ENCODE assay signal across 19 cellular contexts in the genomic region with DNA sequence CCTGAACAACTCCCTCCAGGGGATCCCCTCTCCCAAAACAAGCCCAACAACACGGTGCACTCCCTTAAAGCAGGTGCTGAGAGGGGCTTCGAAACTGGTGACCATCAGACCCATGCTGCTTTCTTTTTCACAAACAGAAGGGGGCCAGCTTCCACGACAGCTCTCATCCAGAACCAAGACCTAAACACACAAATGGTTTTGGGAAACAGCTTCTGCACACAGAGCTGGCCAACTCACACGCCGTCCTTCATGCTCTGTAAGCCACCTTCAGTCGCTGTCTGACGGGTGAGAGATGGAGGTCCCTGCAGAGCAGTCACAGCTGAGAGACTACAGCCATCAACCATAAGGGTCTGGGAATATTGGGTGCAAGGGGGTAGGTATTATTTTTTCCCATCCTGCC.
DNase-seq lines count a peak whose midpoint lies in the region; ATAC-seq and TF ChIP-seq lines count a peak whose summit lies in the region.
"Had no signal": no experiment of that assay in that cellular context is flagged by ENCODE, and none has a peak within 500 bp of the region (broad histone marks: within the 10 kb centered on the region; RNA-seq: fewer than 3 reads in every experiment).

No MANE protein-coding gene starts in this region.

- no peak for DNase-seq in activated naive CD4-positive, alpha-beta T cell treated with Interleukin-2 at 50 U/mL for 16 hours
- DNase-seq in Panc1 (ENCODE audit: low read depth, low spot score) (no peak), glutamatergic neuron (no peak), progenitor cell of endocrine pancreas (ENCODE audit: low spot score, unreplicated experiment) (no peak), mesothelial cell of epicardium (ENCODE audit: low spot score in 2 of 2, unreplicated experiment in 2 of 2) (no peak), NCI-H748 (lab: John Stamatoyannopoulos, UW; ENCODE audit: unreplicated experiment) (no peak)
- DNase-seq: activated naive CD8-positive, alpha-beta T cell treated with anti-CD3 and anti-CD28 coated beads, Interleukin-2, amount 10 ng/mL, durations not matched to agents 7 days and 5 days; activated T-cell treated with anti-CD3 and anti-CD28 coated beads, Interleukin-2, amount 50 U/mL, for 1 hour; effector CD4-positive, alpha-beta T cell; foreskin melanocyte; hypothalamus; MG63; NCI-H510A treated with DMSO at 0.1 percent for 48 hours; right cardiac atrium had no signal

- BruUV-seq in Panc1 (replicated peaks; lab: Mats Ljungman, UMichigan), result no TSS peak

- no peaks in the 10 kb centered on the region for H3K27me3 ChIP-seq in Panc1 (ENCODE audit: control insufficient read depth, insufficient read depth, low read length)
- H3K27me3 ChIP-seq: BLaER1 treated with 17β-estradiol and CSF1 and Interleukin-3, amounts not matched to agents 10 nM and 100 nM; MG63 had no signal

- no peak overlapping the region for H3K4me3 Mint-ChIP-seq in activated naive CD4-positive, alpha-beta T cell treated with anti-CD3 and anti-CD28 coated beads, Interleukin-2, amount 50 U/mL, for 24 hours
- H3K4me3 Mint-ChIP-seq in glutamatergic neuron (ENCODE audit: unreplicated experiment), result no peak overlapping the region
- H3K4me3 Mint-ChIP-seq in progenitor cell of endocrine pancreas (ENCODE audit: low read depth), result no peak overlapping the region
- H3K4me3 Mint-ChIP-seq in mesothelial cell of epicardium, result no peak overlapping the region
- H3K4me3 Mint-ChIP-seq: activated naive CD8-positive, alpha-beta T cell treated with anti-CD3 and anti-CD28 coated beads, Interleukin-2, amount 10 ng/mL, durations not matched to agents 7 days and 5 days; IgD-negative memory B cell had no signal

- H3K27me3 Mint-ChIP-seq in activated naive CD4-positive, alpha-beta T cell treated with anti-CD3 and anti-CD28 coated beads, Interleukin-2, amount 50 U/mL, for 24 hours, result no peaks in the 10 kb centered on the region
- H3K27me3 Mint-ChIP-seq in glutamatergic neuron (ENCODE audit: unreplicated experiment) (peaks cover 4% of the 10 kb centered on the region), progenitor cell of endocrine pancreas (no peaks in the 10 kb centered on the region), mesothelial cell of epicardium (ENCODE audit: low read depth) (no peaks in the 10 kb centered on the region)
- H3K27me3 Mint-ChIP-seq: activated naive CD8-positive, alpha-beta T cell treated with anti-CD3 and anti-CD28 coated beads, Interleukin-2, amount 10 ng/mL, durations not matched to agents 7 days and 5 days; IgD-negative memory B cell had no signal

- H3K4me3 ChIP-seq in Panc1 (ENCODE audit: low read depth in 2 of 2, low read length in 2 of 2), result no peak overlapping the region
- H3K4me3 ChIP-seq: A549; BLaER1 treated with 17β-estradiol and CSF1 and Interleukin-3, amounts not matched to agents 10 nM and 100 nM; MG63 had no signal

- in situ Hi-C loops in Panc1 (cut with HindIII; ENCODE audit: low pct_unique_long_range_greater_than_20kb, low sequenced_read_pairs), result no loop called here

- no peaks in the 10 kb centered on the region for H3K9me3 Mint-ChIP-seq in activated naive CD4-positive, alpha-beta T cell treated with anti-CD3 and anti-CD28 coated beads, Interleukin-2, amount 50 U/mL, for 24 hours
- H3K9me3 Mint-ChIP-seq in glutamatergic neuron (ENCODE audit: unreplicated experiment) (peaks cover 6% of the 10 kb centered on the region), progenitor cell of endocrine pancreas (ENCODE audit: low read depth) (no peaks in the 10 kb centered on the region), mesothelial cell of epicardium (no peaks in the 10 kb centered on the region)
- H3K9me3 Mint-ChIP-seq: activated naive CD8-positive, alpha-beta T cell treated with anti-CD3 and anti-CD28 coated beads, Interleukin-2, amount 10 ng/mL, durations not matched to agents 7 days and 5 days; IgD-negative memory B cell had no signal

- POLR2A ChIA-PET in Panc1 (lab: Charles Lee), result no interaction called here

- CTCF ChIA-PET in Panc1 (lab: Charles Lee), result interaction anchor here (0.6 kb wide), 1 partner anchor 220 kb away, joined by 3 read pairs; no protein-coding TSS in a partner anchor

- peak overlapping the region; percentile 68; the same call in 1 of the 2 replicates for H3K27ac ChIP-seq in Panc1 (ENCODE audit: low read length)

- no peaks in the 10 kb centered on the region for H3K9me3 ChIP-seq in Panc1 (ENCODE audit: control insufficient read depth, insufficient read depth, low read depth, low read length)
- H3K9me3 ChIP-seq: A549; BLaER1 treated with 17β-estradiol and CSF1 and Interleukin-3, amounts not matched to agents 10 nM and 100 nM; MG63 had no signal

- peak overlapping the region; percentile 14 for H3K27ac Mint-ChIP-seq in activated naive CD4-positive, alpha-beta T cell treated with anti-CD3 and anti-CD28 coated beads, Interleukin-2, amount 50 U/mL, for 24 hours
- H3K27ac Mint-ChIP-seq in glutamatergic neuron (ENCODE audit: unreplicated experiment) (peak overlapping the region; percentile 29), progenitor cell of endocrine pancreas (peak overlapping the region; percentile 61), mesothelial cell of epicardium (no peak overlapping the region)

- peaks cover 5% of the 10 kb centered on the region for H3K4me1 Mint-ChIP-seq in activated naive CD4-positive, alpha-beta T cell treated with anti-CD3 and anti-CD28 coated beads, Interleukin-2, amount 50 U/mL, for 24 hours
- peaks cover 7% of the 10 kb centered on the region for H3K4me1 Mint-ChIP-seq in glutamatergic neuron (ENCODE audit: low read depth, unreplicated experiment)
- H3K4me1 Mint-ChIP-seq in progenitor cell of endocrine pancreas (ENCODE audit: low read depth), result peaks cover 14% of the 10 kb centered on the region
- H3K4me1 Mint-ChIP-seq in mesothelial cell of epicardium, result peaks cover 17% of the 10 kb centered on the region

- H3K36me3 Mint-ChIP-seq in activated naive CD4-positive, alpha-beta T cell treated with anti-CD3 and anti-CD28 coated beads, Interleukin-2, amount 50 U/mL, for 24 hours, result peaks cover 4% of the 10 kb centered on the region
- no peaks in the 10 kb centered on the region for H3K36me3 Mint-ChIP-seq in glutamatergic neuron (ENCODE audit: unreplicated experiment)
- H3K36me3 Mint-ChIP-seq in progenitor cell of endocrine pancreas (ENCODE audit: insufficient read depth), result peaks cover 42% of the 10 kb centered on the region
- peaks cover 56% of the 10 kb centered on the region for H3K36me3 Mint-ChIP-seq in mesothelial cell of epicardium

- peaks cover 31% of the 10 kb centered on the region for H3K4me1 ChIP-seq in Panc1 (ENCODE audit: control insufficient read depth, insufficient read depth, low read length)

- intact Hi-C loops in Panc1 (cut with micrococcal nuclease; ENCODE audit: unreplicated experiment), result no loop called here

- TF ChIP-seq CTCF in Panc1 (IDR thresholded peaks at IDR 0.05) (no peak), glutamatergic neuron (IDR thresholded peaks at IDR 0.05; ENCODE audit: partially characterized antibody, unreplicated experiment) (no peak), progenitor cell of endocrine pancreas (IDR thresholded peaks at IDR 0.05; ENCODE audit: unreplicated experiment) (no peak), mesothelial cell of epicardium (IDR thresholded peaks at IDR 0.05; ENCODE audit: unreplicated experiment) (no peak)

- H3K36me3 ChIP-seq in Panc1 (ENCODE audit: control insufficient read depth, insufficient read depth, low read length), result no peaks in the 10 kb centered on the region

- ATAC-seq in Panc1 (no peak), GM21786 (IDR thresholded peaks at IDR 0.05; ENCODE audit: unreplicated experiment) (no peak)
- ATAC-seq: A549, right cardiac atrium had no signal
